8 cellular contexts compared by ENCODE assay signal in genomic region chr6:11324453-11325023, GRCh38.
DNase-seq lines count a peak whose midpoint lies in the region; ATAC-seq lines count a peak whose summit lies in the region.

No MANE protein-coding gene starts in this region.

- ATAC-seq in HG03103 (IDR thresholded peaks at IDR 0.05; ENCODE audit: low read depth, unreplicated experiment), result peak; percentile 63

- peak; percentile 16 for DNase-seq in activated CD4-positive, CD25-positive, alpha-beta regulatory T cell treated with anti-CD3 and anti-CD28 coated beads, Interleukin-2, amount 50 U/mL, for 16 hours (ENCODE audit: low read depth, low spot score)
- no peak for DNase-seq in activated CD4-positive, CD25-positive, alpha-beta regulatory T cell treated with anti-CD3 and anti-CD28 coated beads, Interleukin-2, amount 50 U/mL, for 72 hours
- DNase-seq in activated naive CD4-positive, alpha-beta T cell treated with anti-CD3 and anti-CD28 coated beads, Interleukin-2, amount 50 U/mL, for 16 hours, result peak; percentile 48
- peak; percentile 21 for DNase-seq in stimulated activated CD8-positive, alpha-beta memory T cell treated with anti-CD3 and anti-CD28 coated beads, Interleukin-7, amount 100 ng/mL, for 24 hours (ENCODE audit: low read depth)
- no peak for DNase-seq in superior temporal gyrus (ENCODE audit: extremely low spot score)
- DNase-seq in COR-L47 (lab: John Stamatoyannopoulos, UW), result no peak
- no peak for DNase-seq in DMS53 (lab: John Stamatoyannopoulos, UW)

Comparison
In these comparisons a context has a peak if more than half of its experiments do, and no peak if none do; other contexts are left out.
1. DNase-seq: peak in activated CD4-positive, CD25-positive, alpha-beta regulatory T cell treated with anti-CD3 and anti-CD28 coated beads, Interleukin-2, amount 50 U/mL, for 16 hours (single experiment), activated naive CD4-positive, alpha-beta T cell treated with anti-CD3 and anti-CD28 coated beads, Interleukin-2, amount 50 U/mL, for 16 hours (single experiment) and stimulated activated CD8-positive, alpha-beta memory T cell treated with anti-CD3 and anti-CD28 coated beads, Interleukin-7, amount 100 ng/mL, for 24 hours (single experiment); none in activated CD4-positive, CD25-positive, alpha-beta regulatory T cell treated with anti-CD3 and anti-CD28 coated beads, Interleukin-2, amount 50 U/mL, for 72 hours (single experiment), superior temporal gyrus (single experiment), COR-L47 (single experiment) and DMS53 (single experiment).